ENCODE assay signal across 18 cellular contexts in the genomic region with DNA sequence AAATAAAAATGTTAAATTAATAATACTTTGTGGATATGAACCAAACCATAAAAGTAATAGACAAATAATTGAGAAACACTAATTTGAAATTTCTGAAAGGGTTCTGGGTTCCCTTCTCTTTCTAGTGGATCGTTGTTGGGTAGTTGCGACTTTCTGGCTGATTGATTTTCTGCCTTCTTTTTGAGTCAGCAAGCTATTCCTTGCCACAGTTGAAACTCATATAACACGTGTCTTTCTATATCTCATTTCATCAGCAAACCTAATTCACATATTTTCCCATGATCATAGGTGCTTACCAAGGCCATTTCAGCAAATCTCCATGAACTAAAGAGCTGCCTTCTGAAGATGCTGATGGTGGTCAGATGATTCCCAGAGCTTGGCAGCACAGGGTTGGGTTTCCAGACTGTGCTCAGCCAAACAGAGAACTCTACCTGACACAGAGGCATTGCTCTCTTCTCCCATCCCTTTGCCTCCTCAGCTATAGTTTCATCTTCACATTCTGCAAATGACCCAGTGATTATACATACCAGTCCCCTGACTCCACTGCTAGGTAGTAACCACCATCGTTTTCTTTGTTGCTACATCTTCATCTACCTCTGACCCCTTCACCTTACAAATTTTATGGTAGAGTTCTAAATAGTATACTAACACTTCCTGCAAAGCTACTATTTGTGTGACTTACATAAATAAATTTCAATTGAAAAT.
A peak's percentile ranks its signal among the peaks of the same experiment; 100 is the strongest.
DNase-seq lines count a peak whose midpoint lies in the region; ATAC-seq, FAIRE-seq and TF ChIP-seq lines count a peak whose summit lies in the region.
"Had no signal": no experiment of that assay in that cellular context is flagged by ENCODE, and none has a peak within 500 bp of the region (broad histone marks: within the 10 kb centered on the region; RNA-seq: fewer than 3 reads in every experiment).

No MANE protein-coding gene starts in this region.

- TF ChIP-seq CTCF in GM12878 (IDR thresholded peaks at IDR 0.05 in 2 of 3, conservative IDR thresholded peaks at IDR 0.05 in 1 of 3; ENCODE audit: control insufficient read depth in 2 of 3, extremely low read depth in 1 of 3, insufficient read depth in 1 of 3, low read depth in 3 of 3, low read length in 3 of 3) (no peak), breast epithelium (IDR thresholded peaks at IDR 0.05) (no peak)

- BruUV-seq in GM12878 (replicated peaks; lab: Mats Ljungman, UMichigan): no TSS peak

- peak; percentile 57 for DNase-seq in GM12878 (ENCODE audit: low read depth, low spot score)
- no peak for DNase-seq in SK-N-DZ (ENCODE audit: low spot score)
- DNase-seq in SHP77 (lab: John Stamatoyannopoulos, UW): no peak
- no peak for DNase-seq in breast epithelium (ENCODE audit: low spot score in 2 of 2)
- DNase-seq: activated T-cell treated with anti-CD3 and anti-CD28 coated beads, Interleukin-2, amount 50 U/mL, for 1 hour; Kasumi-1; NCI-H1694; RPMI8226; sigmoid colon; stimulated activated naive CD8-positive, alpha-beta T cell treated with anti-CD3 and anti-CD28 coated beads, Interleukin-15, Interleukin-2, amounts not matched to agents 100 U/mL and 50 U/mL, for 24 hours; T-helper 17 cell; uterus had no signal

- TF ChIP-seq EP300 in GM12878 (IDR thresholded peaks at IDR 0.05; ENCODE audit: borderline replicate concordance in 1 of 2, control insufficient read depth in 1 of 2, low read depth in 2 of 2, low read length in 2 of 2): peak in 1 of 2 experiments; percentile 54; a peak in 2 of 4 replicates

- TF ChIP-seq POLR2A in GM12878 (IDR thresholded peaks at IDR 0.05; ENCODE audit: low read depth, low read length) (0 out of 2 replicates have a peak, but pooled peaks have one; percentile 25), breast epithelium (IDR thresholded peaks at IDR 0.05) (no peak)

- peak overlapping the region; percentile 59 for H3K27ac ChIP-seq in GM12878 (ENCODE audit: control insufficient read depth, insufficient read depth)
- no peak overlapping the region for H3K27ac ChIP-seq in breast epithelium
- H3K27ac ChIP-seq: gastroesophageal sphincter, neutrophil, sigmoid colon, uterus had no signal

- RAD21 ChIA-PET in GM12878 (lab: Charles Lee; ENCODE audit: unreplicated experiment): interaction anchor here (0.6 kb wide), 1 partner anchor 936 kb away, joined by 3 read pairs; no protein-coding TSS in a partner anchor

- ATAC-seq in GM18873 (IDR thresholded peaks at IDR 0.05; ENCODE audit: low FRiP score, unreplicated experiment) (peak; percentile 73), GM21528 (IDR thresholded peaks at IDR 0.05; ENCODE audit: low FRiP score, unreplicated experiment) (peak; percentile 73), HG03039 (IDR thresholded peaks at IDR 0.05; ENCODE audit: unreplicated experiment) (peak; percentile 59), GM12878 (peak; percentile 90)
- ATAC-seq: gastroesophageal sphincter; stimulated activated naive CD8-positive, alpha-beta T cell treated with anti-CD3 and anti-CD28 coated beads, Interleukin-15, Interleukin-2, amounts not matched to agents 100 U/mL and 50 U/mL, for 24 hours; T-helper 17 cell had no signal

- H3K4me3 ChIP-seq in GM12878: no peak overlapping the region; the same call in 1 of the 2 replicates
- no peak overlapping the region for H3K4me3 ChIP-seq in breast epithelium
- H3K4me3 ChIP-seq: gastroesophageal sphincter, sigmoid colon, uterus had no signal

- in situ Hi-C loops in GM12878 (cut with MboI): no loop called here

- no peaks in the 10 kb centered on the region for H4K20me1 ChIP-seq in GM12878 (ENCODE audit: control insufficient read depth, insufficient read depth)

- peak overlapping the region; percentile 36 for H3K4me2 ChIP-seq in GM12878 (ENCODE audit: control insufficient read depth, insufficient read depth)

- WGBS in GM12878 (ENCODE audit: insufficient coverage, insufficient replicate concordance, low lambda C conversion rate, missing lambda C conversion rate): 1% methylated on average over 4 of the region's 4 CpGs

- H3K27me3 ChIP-seq in GM12878 (replicated peaks in 1 of 2; ENCODE audit: control insufficient read depth in 2 of 2, insufficient read depth in 2 of 2, low read length in 1 of 2) (no peaks in the 10 kb centered on the region), breast epithelium (no peaks in the 10 kb centered on the region)
- H3K27me3 ChIP-seq: gastroesophageal sphincter, neutrophil, sigmoid colon, uterus had no signal

- CTCF ChIA-PET in GM12878 (lab: Yijun Ruan, JAX): no interaction called here

- H2AFZ ChIP-seq in GM12878 (ENCODE audit: control insufficient read depth, low read depth, low read length): peak overlapping the region; percentile 67

- H3K9me3 ChIP-seq in GM12878 (replicated peaks; ENCODE audit: control insufficient read depth, insufficient read depth, low read length) (no peaks in the 10 kb centered on the region), breast epithelium (no peaks in the 10 kb centered on the region)
- H3K9me3 ChIP-seq: gastroesophageal sphincter, neutrophil, sigmoid colon, uterus had no signal

- SMC1A ChIA-PET in GM12878 (lab: Charles Lee; ENCODE audit: uncharacterized antibody, unreplicated experiment): interaction anchor here (0.6 to 1.3 kb wide), 2 partner anchors 94 to 1799 kb away, joined by 3 read pairs; no protein-coding TSS in a partner anchor

- H3K36me3 ChIP-seq in GM12878 (ENCODE audit: control insufficient read depth in 2 of 2, insufficient read depth in 2 of 2, low read length in 1 of 2) (no peaks in the 10 kb centered on the region), breast epithelium (no peaks in the 10 kb centered on the region)
- H3K36me3 ChIP-seq: gastroesophageal sphincter, neutrophil, sigmoid colon, uterus had no signal

- H3K4me1 ChIP-seq in GM12878 (ENCODE audit: control insufficient read depth, insufficient read depth, low read length): peaks cover 13% of the 10 kb centered on the region
- H3K4me1 ChIP-seq in breast epithelium: no peaks in the 10 kb centered on the region
- H3K4me1 ChIP-seq: gastroesophageal sphincter, sigmoid colon, uterus had no signal

- POLR2A ChIA-PET in GM12878 (lab: Charles Lee): no interaction called here

- H3K79me2 ChIP-seq in GM12878 (ENCODE audit: control insufficient read depth, insufficient read depth, low read length): no peaks in the 10 kb centered on the region

- H3K9ac ChIP-seq in GM12878 (ENCODE audit: control insufficient read depth, insufficient read depth, low read length): no peak overlapping the region

- no peak for FAIRE-seq in GM12878 (lab: Jason Lieb, UNC)
- FAIRE-seq: H1 had no signal

- intact Hi-C loops in GM12878 (cut with micrococcal nuclease; ENCODE audit: unreplicated experiment) (no loop called here), breast epithelium (cut with DNase I; ENCODE audit: low total_unique reads) (no loop called here)

- TF ChIP-seq RAD21 in GM12878 (IDR thresholded peaks at IDR 0.05; ENCODE audit: insufficient read depth, low read depth, low read length): no peak

TF ChIP-seq in GM12878, 131 proteins besides CTCF, POLR2A, EP300 and RAD21 (continues in another document):
- TF ChIP-seq GATAD2B (conservative IDR thresholded peaks at IDR 0.05; ENCODE audit: low read depth): no peak
- peak; percentile 91 for TF ChIP-seq IRF4 (IDR thresholded peaks at IDR 0.05; ENCODE audit: low read depth, low read length)
- TF ChIP-seq CHD4 (IDR thresholded peaks at IDR 0.05): no peak
- TF ChIP-seq RCOR1 (conservative IDR thresholded peaks at IDR 0.05; ENCODE audit: low read depth, low read length): no peak
- TF ChIP-seq MTA3 (IDR thresholded peaks at IDR 0.05; ENCODE audit: borderline replicate concordance, low read length): no peak
- TF ChIP-seq, protein P1, sequence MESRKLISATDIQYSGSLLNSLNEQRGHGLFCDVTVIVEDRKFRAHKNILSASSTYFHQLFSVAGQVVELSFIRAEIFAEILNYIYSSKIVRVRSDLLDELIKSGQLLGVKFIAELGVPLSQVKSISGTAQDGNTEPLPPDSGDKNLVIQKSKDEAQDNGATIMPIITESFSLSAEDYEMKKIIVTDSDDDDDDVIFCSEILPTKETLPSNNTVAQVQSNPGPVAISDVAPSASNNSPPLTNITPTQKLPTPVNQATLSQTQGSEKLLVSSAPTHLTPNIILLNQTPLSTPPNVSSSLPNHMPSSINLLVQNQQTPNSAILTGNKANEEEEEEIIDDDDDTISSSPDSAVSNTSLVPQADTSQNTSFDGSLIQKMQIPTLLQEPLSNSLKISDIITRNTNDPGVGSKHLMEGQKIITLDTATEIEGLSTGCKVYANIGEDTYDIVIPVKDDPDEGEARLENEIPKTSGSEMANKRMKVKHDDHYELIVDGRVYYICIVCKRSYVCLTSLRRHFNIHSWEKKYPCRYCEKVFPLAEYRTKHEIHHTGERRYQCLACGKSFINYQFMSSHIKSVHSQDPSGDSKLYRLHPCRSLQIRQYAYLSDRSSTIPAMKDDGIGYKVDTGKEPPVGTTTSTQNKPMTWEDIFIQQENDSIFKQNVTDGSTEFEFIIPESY (IDR thresholded peaks at IDR 0.05): no peak
- TF ChIP-seq BHLHE40 (IDR thresholded peaks at IDR 0.05; ENCODE audit: borderline replicate concordance in 1 of 2, low read depth in 2 of 2, low read length in 1 of 2): peak; percentile 55 to 69; a peak in 2 of 4 replicates
- TF ChIP-seq, protein P2, sequence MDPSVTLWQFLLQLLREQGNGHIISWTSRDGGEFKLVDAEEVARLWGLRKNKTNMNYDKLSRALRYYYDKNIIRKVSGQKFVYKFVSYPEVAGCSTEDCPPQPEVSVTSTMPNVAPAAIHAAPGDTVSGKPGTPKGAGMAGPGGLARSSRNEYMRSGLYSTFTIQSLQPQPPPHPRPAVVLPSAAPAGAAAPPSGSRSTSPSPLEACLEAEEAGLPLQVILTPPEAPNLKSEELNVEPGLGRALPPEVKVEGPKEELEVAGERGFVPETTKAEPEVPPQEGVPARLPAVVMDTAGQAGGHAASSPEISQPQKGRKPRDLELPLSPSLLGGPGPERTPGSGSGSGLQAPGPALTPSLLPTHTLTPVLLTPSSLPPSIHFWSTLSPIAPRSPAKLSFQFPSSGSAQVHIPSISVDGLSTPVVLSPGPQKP (IDR thresholded peaks at IDR 0.05; ENCODE audit: low read depth, low read length): no peak
- no peak for TF ChIP-seq SMAD1 (IDR thresholded peaks at IDR 0.05; ENCODE audit: low read depth, partially characterized antibody)
